In genomic region chr21:44732263-44732662, GRCh38 we compare ENCODE assay signal across 1 cellular context.
TF ChIP-seq lines count a peak whose summit lies in the region.

No MANE protein-coding gene starts in this region.

TF ChIP-seq in H1, 55 proteins besides CTCF, POLR2A, EP300 and RAD21:
- TF ChIP-seq CBX5 (IDR thresholded peaks at IDR 0.05; ENCODE audit: low read depth, low read length) (no peak), TEAD4 (IDR thresholded peaks at IDR 0.05; ENCODE audit: low read depth, low read length) (no peak), SIN3A (conservative IDR thresholded peaks at IDR 0.05 in 1 of 2, IDR thresholded peaks at IDR 0.05 in 1 of 2; ENCODE audit: low read depth in 1 of 2, low read length in 2 of 2) (no peak), MAX (IDR thresholded peaks at IDR 0.05) (no peak), CHD1 (IDR thresholded peaks at IDR 0.05; ENCODE audit: low read depth, low read length) (no peak), BACH1 (IDR thresholded peaks at IDR 0.05; ENCODE audit: low read length) (no peak), SIRT6 (IDR thresholded peaks at IDR 0.05; ENCODE audit: low read length) (no peak), ATF2 (IDR thresholded peaks at IDR 0.05; ENCODE audit: low read length) (no peak), BRCA1 (IDR thresholded peaks at IDR 0.05; ENCODE audit: low read depth, low read length) (no peak), ATF3 (IDR thresholded peaks at IDR 0.05; ENCODE audit: insufficient read depth, low read depth, low read length) (no peak), TBP (IDR thresholded peaks at IDR 0.05; ENCODE audit: low read depth, low read length) (no peak), BCL11A (IDR thresholded peaks at IDR 0.05; ENCODE audit: low read depth in 2 of 2, low read length in 2 of 2) (no peak), MAFK (IDR thresholded peaks at IDR 0.05; ENCODE audit: low read depth, low read length) (no peak), ASH2L (IDR thresholded peaks at IDR 0.05; ENCODE audit: low read length) (no peak), PHF8 (conservative IDR thresholded peaks at IDR 0.05; ENCODE audit: low read depth, low read length) (no peak), FOSL1 (IDR thresholded peaks at IDR 0.05; ENCODE audit: insufficient read depth, low read depth, low read length) (no peak), SIX5 (IDR thresholded peaks at IDR 0.05; ENCODE audit: low read depth, low read length) (no peak)
TF ChIP-seq in H1: peak in this region for 0.
